Comparison of ENCODE assay signal across 9 cellular contexts in the genomic region with DNA sequence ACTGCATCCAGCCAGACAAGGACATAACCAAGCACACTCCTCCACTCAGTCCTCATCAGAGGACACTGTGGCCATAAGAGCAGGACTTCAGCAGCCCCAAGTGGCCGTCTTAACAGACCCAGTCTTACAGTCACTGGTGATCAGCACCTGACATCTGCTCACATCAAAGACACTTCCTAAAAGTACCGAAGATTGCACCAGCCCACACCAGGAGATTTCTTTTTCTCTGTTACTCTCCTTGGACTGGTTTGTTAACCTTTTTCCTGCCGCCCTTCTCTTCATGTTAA. TPM values are rescaled to one million over a fixed set of nuclear protein-coding genes. Genes with fewer than 3 reads are reported as not detected.
DNase-seq lines count a peak whose midpoint lies in the region; ATAC-seq and TF ChIP-seq lines count a peak whose summit lies in the region.
"Had no signal": no experiment of that assay in that cellular context is flagged by ENCODE, and none has a peak within 500 bp of the region (broad histone marks: within the 10 kb centered on the region; RNA-seq: fewer than 3 reads in every experiment).

No MANE protein-coding gene starts in this region.

- 81% methylated on average over 2 of the region's 3 CpGs; no CpG with 5 or more reads in 1 of the 2 experiments for WGBS in endodermal cell (ENCODE audit: insufficient coverage in 1 of 2, insufficient read length in 1 of 2), 2 experiments

- H3K4me1 Mint-ChIP-seq in activated T-cell treated with anti-CD3 and anti-CD28 coated beads, Interleukin-2, amount 50 U/mL, for 4 hours (ENCODE audit: low read depth) = peaks cover 62% of the 10 kb centered on the region
- peaks cover 3% of the 10 kb centered on the region for H3K4me1 Mint-ChIP-seq in endodermal cell
- H3K4me1 Mint-ChIP-seq in stimulated activated effector memory CD8-positive, alpha-beta T cell treated with anti-CD3 and anti-CD28 coated beads, Interleukin-12 subunit alpha, Interleukin-12 subunit beta, amount 100 ng/mL, for 72 hours = peaks cover 27% of the 10 kb centered on the region

- H3K36me3 ChIP-seq in OCI-LY3 (replicated peaks; ENCODE audit: low read depth, low read length) = no peaks in the 10 kb centered on the region
- no peaks in the 10 kb centered on the region for H3K36me3 ChIP-seq in endodermal cell (ENCODE audit: control insufficient read depth, insufficient read depth, low read length)

- H3K4me3 ChIP-seq in OCI-LY3 (ENCODE audit: low read length) (peak overlapping the region; percentile 82; the same call in 1 of the 2 replicates), endodermal cell (ENCODE audit: low read length) (no peak overlapping the region)

- H3K4me2 ChIP-seq in OCI-LY3 (ENCODE audit: low read length) = peak overlapping the region; percentile 71

- no peaks in the 10 kb centered on the region for H3K9me3 ChIP-seq in OCI-LY3 (ENCODE audit: insufficient read depth, low read length)
- H3K9me3 ChIP-seq in endodermal cell (ENCODE audit: control insufficient read depth, low read length) = no peaks in the 10 kb centered on the region
- H3K9me3 ChIP-seq: testis had no signal

- H3K36me3 Mint-ChIP-seq in activated T-cell treated with anti-CD3 and anti-CD28 coated beads, Interleukin-2, amount 50 U/mL, for 4 hours (ENCODE audit: insufficient read depth) = no peaks in the 10 kb centered on the region
- no peaks in the 10 kb centered on the region for H3K36me3 Mint-ChIP-seq in endodermal cell (ENCODE audit: low read depth)
- no peaks in the 10 kb centered on the region for H3K36me3 Mint-ChIP-seq in stimulated activated effector memory CD8-positive, alpha-beta T cell treated with anti-CD3 and anti-CD28 coated beads, Interleukin-12 subunit alpha, Interleukin-12 subunit beta, amount 100 ng/mL, for 72 hours

- H3K4me3 Mint-ChIP-seq in activated T-cell treated with anti-CD3 and anti-CD28 coated beads, Interleukin-2, amount 50 U/mL, for 4 hours = peak overlapping the region; percentile 59
- peak overlapping the region; percentile 58 for H3K4me3 Mint-ChIP-seq in endodermal cell
- H3K4me3 Mint-ChIP-seq in stimulated activated effector memory CD8-positive, alpha-beta T cell treated with anti-CD3 and anti-CD28 coated beads, Interleukin-12 subunit alpha, Interleukin-12 subunit beta, amount 100 ng/mL, for 72 hours = peak overlapping the region; percentile 65

- H3K27ac Mint-ChIP-seq in endodermal cell = no peak overlapping the region
- no peak overlapping the region for H3K27ac Mint-ChIP-seq in stimulated activated effector memory CD8-positive, alpha-beta T cell treated with anti-CD3 and anti-CD28 coated beads, Interleukin-12 subunit alpha, Interleukin-12 subunit beta, amount 100 ng/mL, for 72 hours

- H3K27ac ChIP-seq in OCI-LY3 (ENCODE audit: low read length) (no peak overlapping the region), endodermal cell (ENCODE audit: low read depth, low read length) (no peak overlapping the region)
- H3K27ac ChIP-seq: testis had no signal

- peaks cover 7% of the 10 kb centered on the region; the same call in 1 of the 2 replicates for H3K4me1 ChIP-seq in OCI-LY3 (ENCODE audit: low read length)
- no peaks in the 10 kb centered on the region for H3K4me1 ChIP-seq in endodermal cell (ENCODE audit: control insufficient read depth, insufficient read depth, low read length)
- H3K4me1 ChIP-seq: testis had no signal

- TF ChIP-seq CTCF in OCI-LY3 (IDR thresholded peaks at IDR 0.05; ENCODE audit: low read depth, low read length) (no peak), endodermal cell (conservative IDR thresholded peaks at IDR 0.05) (no peak)

- H3K9ac ChIP-seq in OCI-LY3 (ENCODE audit: low read length) = no peak overlapping the region
- no peak overlapping the region for H3K9ac ChIP-seq in endodermal cell (ENCODE audit: extremely low read depth, low read length, poor library complexity, severe bottlenecking)

- peak overlapping the region; percentile 12; the same call in 1 of the 2 replicates for H2AFZ ChIP-seq in OCI-LY3 (ENCODE audit: low read depth, low read length)

- DNase-seq in activated T-cell treated with anti-CD3 and anti-CD28 coated beads, Interleukin-2, amount 50 U/mL, for 4 hours = no peak
- DNase-seq in activated T-cell treated with anti-CD3 and anti-CD28 coated beads, Interleukin-2, amount 50 U/mL, for 48 hours = no peak
- DNase-seq in endodermal cell (peak; percentile 59), SKM-1 (lab: John Stamatoyannopoulos, UW; ENCODE audit: unreplicated experiment) (no peak)
- DNase-seq in stimulated activated effector memory CD8-positive, alpha-beta T cell treated with anti-CD3 and anti-CD28 coated beads, Interleukin-12 subunit alpha, Interleukin-12 subunit beta, amount 100 ng/mL, for 72 hours (ENCODE audit: low spot score in 2 of 2) = no peak
- DNase-seq in stimulated activated naive CD4-positive, alpha-beta T cell (lab: John Stamatoyannopoulos, UW) = no peak
- DNase-seq: testis had no signal

- H3K79me2 ChIP-seq in OCI-LY3 (ENCODE audit: low read length) = no peaks in the 10 kb centered on the region

- H3K9me3 Mint-ChIP-seq in activated T-cell treated with anti-CD3 and anti-CD28 coated beads, Interleukin-2, amount 50 U/mL, for 4 hours = no peaks in the 10 kb centered on the region
- H3K9me3 Mint-ChIP-seq in endodermal cell = no peaks in the 10 kb centered on the region
- H3K9me3 Mint-ChIP-seq in stimulated activated effector memory CD8-positive, alpha-beta T cell treated with anti-CD3 and anti-CD28 coated beads, Interleukin-12 subunit alpha, Interleukin-12 subunit beta, amount 100 ng/mL, for 72 hours = no peaks in the 10 kb centered on the region

- peaks cover 8% of the 10 kb centered on the region for H3K27me3 ChIP-seq in OCI-LY3 (ENCODE audit: low read depth, low read length)
- H3K27me3 ChIP-seq in endodermal cell (ENCODE audit: control insufficient read depth, insufficient read depth, low read length, poor library complexity, severe bottlenecking) = no peaks in the 10 kb centered on the region
- H3K27me3 ChIP-seq: testis had no signal

- ATAC-seq in activated T-cell treated with anti-CD3 and anti-CD28 coated beads, Interleukin-2, amount 50 U/mL, for 4 hours = no peak
- no peak for ATAC-seq in stimulated activated effector memory CD8-positive, alpha-beta T cell treated with anti-CD3 and anti-CD28 coated beads, Interleukin-12 subunit alpha, Interleukin-12 subunit beta, amount 100 ng/mL, for 72 hours
- no peak for ATAC-seq in GM21526 (IDR thresholded peaks at IDR 0.05; ENCODE audit: low FRiP score, unreplicated experiment)

- no peaks in the 10 kb centered on the region for H3K27me3 Mint-ChIP-seq in activated T-cell treated with anti-CD3 and anti-CD28 coated beads, Interleukin-2, amount 50 U/mL, for 4 hours (ENCODE audit: low read depth)
- peaks cover 23% of the 10 kb centered on the region for H3K27me3 Mint-ChIP-seq in endodermal cell (ENCODE audit: insufficient read depth)

- H4K20me1 ChIP-seq in OCI-LY3 (ENCODE audit: insufficient read depth, low read length) = no peaks in the 10 kb centered on the region

RNA-seq across cellular contexts. Expression of a gene that starts 44.1 kb away (rescaled TPM):
- 10 to 100 TPM; 67.4 to 71.8 (median 70.2) TPM for total RNA-seq in activated T-cell treated with anti-CD3 and anti-CD28 coated beads, Interleukin-2, amount 50 U/mL, for 4 hours
- total RNA-seq in endodermal cell = 10 to 100 TPM; 57.9 to 59.0 TPM
- polyA plus RNA-seq in endodermal cell (2013, experiment 1 of 2) = 72.0 TPM
- 61.4 TPM for polyA plus RNA-seq in endodermal cell (2013, experiment 2 of 2)

RNA-seq across cellular contexts. Expression of a gene that starts 52.0 kb away (rescaled TPM):
- total RNA-seq in activated T-cell treated with anti-CD3 and anti-CD28 coated beads, Interleukin-2, amount 50 U/mL, for 4 hours = 1 to 10 TPM; 5.6 to 6.1 (median 6.1) TPM
- not detected for total RNA-seq in endodermal cell
- polyA plus RNA-seq in endodermal cell (2013, experiment 1 of 2) = 10.1 TPM
- polyA plus RNA-seq in endodermal cell (2013, experiment 2 of 2) = 9.4 TPM

Comparison
In these comparisons a context has a peak if more than half of its experiments do, and no peak if none do; other contexts are left out.
1. RNA of a gene that starts 52.0 kb away (total RNA-seq): 5.6 to 6.1 TPM in activated T-cell treated with anti-CD3 and anti-CD28 coated beads, Interleukin-2, amount 50 U/mL, for 4 hours; not detected in endodermal cell; every median in the first group is over 4 times any median in the second.
2. Peak in every context shown above with its lines, with median percentiles within 50 percentile points of each other: H3K4me3 Mint-ChIP-seq.